In genomic region chr20:62181808-62182207, GRCh38 we compare ENCODE assay signal across 8 cellular contexts. TPM values are rescaled to one million over a fixed set of nuclear protein-coding genes. Genes with fewer than 3 reads are reported as not detected.
DNase-seq lines count a peak whose midpoint lies in the region; ATAC-seq and TF ChIP-seq lines count a peak whose summit lies in the region.

No MANE protein-coding gene starts in this region.

- peaks cover 30% of the 10 kb centered on the region for H3K4me1 Mint-ChIP-seq in activated naive CD4-positive, alpha-beta T cell treated with anti-CD3 and anti-CD28 coated beads for 36 hours (ENCODE audit: low read depth)
- H3K4me1 Mint-ChIP-seq in activated B cell treated with CpG ODN at 0.5 μM for 24 hours, result peaks cover 34% of the 10 kb centered on the region

- peak overlapping the region; percentile 84 for H3K27ac Mint-ChIP-seq in activated naive CD4-positive, alpha-beta T cell treated with anti-CD3 and anti-CD28 coated beads for 36 hours
- peak overlapping the region; percentile 92 for H3K27ac Mint-ChIP-seq in activated B cell treated with CpG ODN at 0.5 μM for 24 hours

- no peaks in the 10 kb centered on the region for H3K27me3 Mint-ChIP-seq in activated naive CD4-positive, alpha-beta T cell treated with anti-CD3 and anti-CD28 coated beads for 36 hours (ENCODE audit: low read depth)
- H3K27me3 Mint-ChIP-seq in activated B cell treated with CpG ODN at 0.5 μM for 24 hours, result no peaks in the 10 kb centered on the region

- H3K36me3 Mint-ChIP-seq in activated naive CD4-positive, alpha-beta T cell treated with anti-CD3 and anti-CD28 coated beads for 36 hours (ENCODE audit: low read depth), result peaks cover 5% of the 10 kb centered on the region
- peaks cover 7% of the 10 kb centered on the region for H3K36me3 Mint-ChIP-seq in activated B cell treated with CpG ODN at 0.5 μM for 24 hours (ENCODE audit: low read depth)

- peak overlapping the region; percentile 97; the same call in 1 of the 2 replicates for H3K4me3 ChIP-seq in iPS-18c (ENCODE audit: insufficient read depth, low read depth, low read length)

- POLR2A ChIA-PET in activated B cell treated with CpG ODN at 0.5 μM for 24 hours (lab: Charles Lee), result interaction anchor here (0.8 kb wide), 1 partner anchor 14 kb away, joined by 7 read pairs; no protein-coding TSS in a partner anchor

- H3K9me3 Mint-ChIP-seq in activated naive CD4-positive, alpha-beta T cell treated with anti-CD3 and anti-CD28 coated beads for 36 hours, result no peaks in the 10 kb centered on the region
- H3K9me3 Mint-ChIP-seq in activated B cell treated with CpG ODN at 0.5 μM for 24 hours, result no peaks in the 10 kb centered on the region

- ATAC-seq in activated B cell treated with CpG ODN at 0.5 μM for 24 hours (ENCODE audit: low read depth) (no peak), GM19397 (IDR thresholded peaks at IDR 0.05; ENCODE audit: unreplicated experiment) (no peak)

- H3K4me3 Mint-ChIP-seq in activated naive CD4-positive, alpha-beta T cell treated with anti-CD3 and anti-CD28 coated beads for 36 hours, result peak overlapping the region; percentile 87
- peak overlapping the region; percentile 92 for H3K4me3 Mint-ChIP-seq in activated B cell treated with CpG ODN at 0.5 μM for 24 hours

- TF ChIP-seq CTCF in activated B cell treated with CpG ODN at 0.5 μM for 24 hours (IDR thresholded peaks at IDR 0.05), result no peak

- intact Hi-C loops in activated naive CD4-positive, alpha-beta T cell treated with anti-CD3 and anti-CD28 coated beads for 36 hours (cut with micrococcal nuclease), result loop anchor here (1.0 kb wide), 6 partner anchors 38 to 205 kb away; partner anchors contain the start of genes ADRM1, LSM14B, OSBPL2 and RPS21
- intact Hi-C loops in activated B cell treated with CpG ODN at 0.5 μM for 24 hours (cut with micrococcal nuclease), result loop anchor here (1.0 to 5.0 kb wide), 4 partner anchors 39 to 185 kb away; partner anchors contain the start of genes LAMA5, LSM14B, OSBPL2 and PSMA7

- CTCF ChIA-PET in activated naive CD4-positive, alpha-beta T cell treated with anti-CD3 and anti-CD28 coated beads for 36 hours (lab: Charles Lee), result no interaction called here
- CTCF ChIA-PET in activated B cell treated with CpG ODN at 0.5 μM for 24 hours (lab: Charles Lee), result no interaction called here

- no peaks in the 10 kb centered on the region for H3K9me3 ChIP-seq in iPS-18c (ENCODE audit: control insufficient read depth, insufficient read depth, low read length)

- DNase-seq in activated naive CD4-positive, alpha-beta T cell treated with anti-CD3 and anti-CD28 coated beads for 36 hours, result no peak
- DNase-seq in activated naive CD4-positive, alpha-beta T cell treated with Interleukin-2 at 50 U/mL for 16 hours, result no peak
- DNase-seq in activated B cell treated with CpG ODN at 0.5 μM for 24 hours (no peak), superior temporal gyrus (ENCODE audit: extremely low spot score) (peak; percentile 10), HPDE6-E6E7 (ENCODE audit: extremely low spot score) (no peak)
- DNase-seq in stimulated activated CD4-positive, alpha-beta T cell treated with anti-CD3 and anti-CD28 coated beads, Interleukin-1b, Interleukin-23, amount 100 ng/mL, for 48 hours, result no peak

RNA-seq across cellular contexts. Expression of gene MTG2, which starts 1.0 kb away (rescaled TPM):
- 10 to 100 TPM; 34.3 to 36.4 TPM for total RNA-seq in activated naive CD4-positive, alpha-beta T cell treated with anti-CD3 and anti-CD28 coated beads for 36 hours
- total RNA-seq in activated B cell treated with CpG ODN at 0.5 μM for 24 hours, result 40.8 and 46.8 TPM in 2 replicates

RNA-seq across cellular contexts. Expression of gene SS18L1, which starts 38.2 kb away (rescaled TPM):
- total RNA-seq in activated naive CD4-positive, alpha-beta T cell treated with anti-CD3 and anti-CD28 coated beads for 36 hours, result 10 to 100 TPM; 14.5 to 18.0 TPM
- 9.0 and 9.1 TPM in 2 replicates for total RNA-seq in activated B cell treated with CpG ODN at 0.5 μM for 24 hours

RNA-seq across cellular contexts. Expression of gene HRH3, which starts 38.3 kb away (rescaled TPM):
- not detected for total RNA-seq in activated naive CD4-positive, alpha-beta T cell treated with anti-CD3 and anti-CD28 coated beads for 36 hours
- total RNA-seq in activated B cell treated with CpG ODN at 0.5 μM for 24 hours, result not detected in 2 replicates

RNA-seq across cellular contexts. Expression of gene PSMA7, which starts 38.6 kb away (rescaled TPM):
- total RNA-seq in activated naive CD4-positive, alpha-beta T cell treated with anti-CD3 and anti-CD28 coated beads for 36 hours, result 100 to 1,000 TPM; 287 to 288 TPM
- total RNA-seq in activated B cell treated with CpG ODN at 0.5 μM for 24 hours, result 241 and 260 TPM in 2 replicates

RNA-seq across cellular contexts. Expression of gene OSBPL2, which starts 56.5 kb away (rescaled TPM):
- total RNA-seq in activated naive CD4-positive, alpha-beta T cell treated with anti-CD3 and anti-CD28 coated beads for 36 hours, result 10 to 100 TPM; 23.6 to 24.7 TPM
- total RNA-seq in activated B cell treated with CpG ODN at 0.5 μM for 24 hours, result 40.3 and 43.0 TPM in 2 replicates
